ENCODE assay signal across 8 cellular contexts in the genomic region with DNA sequence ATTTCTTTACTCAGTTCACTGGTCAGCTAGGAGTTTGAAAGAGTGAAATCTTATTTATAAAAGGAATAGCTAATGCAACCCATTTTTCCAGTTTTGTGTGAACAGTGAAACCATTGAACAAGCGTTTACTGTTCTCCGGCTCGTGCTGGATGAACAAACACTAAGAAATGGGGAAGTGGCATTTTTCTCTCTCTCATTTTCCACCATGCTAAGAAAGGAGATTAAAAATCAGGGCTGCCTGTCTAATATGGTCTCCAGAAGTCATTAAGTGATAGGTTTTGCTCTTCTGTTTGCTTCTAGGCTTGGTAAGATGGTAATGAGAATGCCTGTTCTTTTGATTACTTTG. TPM values are rescaled to one million over a fixed set of nuclear protein-coding genes. Genes with fewer than 3 reads are reported as not detected.
DNase-seq lines count a peak whose midpoint lies in the region; ATAC-seq and TF ChIP-seq lines count a peak whose summit lies in the region.

No MANE protein-coding gene starts in this region.

- POLR2A ChIA-PET in CD8-positive, alpha-beta memory T cell (lab: Charles Lee) = no interaction called here

- H3K18ac ChIP-seq in mesenchymal stem cell (ENCODE audit: low read depth in 1 of 2, low read length in 2 of 2) = peak overlapping the region in 1 of 2 experiments; percentile 93

- H3K9me3 Mint-ChIP-seq in CD8-positive, alpha-beta memory T cell = peaks cover 0 to 2% (median 0%) of the 10 kb centered on the region in 5 donors

- peak overlapping the region; percentile 76 for H3K4me3 ChIP-seq in CD8-positive, alpha-beta memory T cell (ENCODE audit: low read length)
- H3K4me3 ChIP-seq in HUES64 (ENCODE audit: low read length) (peak overlapping the region; percentile 88), astrocyte of the spinal cord (ENCODE audit: low read depth, low read length) (peak overlapping the region; percentile 97), mesenchymal stem cell (ENCODE audit: insufficient read depth in 1 of 2, low read depth in 1 of 2, low read length in 2 of 2) (peak overlapping the region in 1 of 2 experiments; percentile 99)

- no peak overlapping the region for H2BK120ac ChIP-seq in mesenchymal stem cell (ENCODE audit: low read depth, low read length)

- H2BK5ac ChIP-seq in mesenchymal stem cell (ENCODE audit: low read depth, low read length, poor library complexity, severe bottlenecking) = no peak overlapping the region

- peak overlapping the region; percentile 65 for H2AK5ac ChIP-seq in mesenchymal stem cell (ENCODE audit: low read length, severe bottlenecking)

- peak overlapping the region; percentile 80 for H3K4me2 ChIP-seq in mesenchymal stem cell (ENCODE audit: low read length, poor library complexity, severe bottlenecking)

- peaks cover 10 to 16% (median 14%) of the 10 kb centered on the region in 3 donors for H3K4me1 Mint-ChIP-seq in CD8-positive, alpha-beta memory T cell

- H3K36me3 Mint-ChIP-seq in CD8-positive, alpha-beta memory T cell = peaks cover 0 to 12% (median 0%) of the 10 kb centered on the region in 3 donors

- ATAC-seq in GM21423 (IDR thresholded peaks at IDR 0.05; ENCODE audit: unreplicated experiment) = peak; percentile 26

- peak overlapping the region; percentile 86 for H3K9ac ChIP-seq in HUES64 (ENCODE audit: low read depth, low read length)
- peak overlapping the region; percentile 97 for H3K9ac ChIP-seq in mesenchymal stem cell (ENCODE audit: low read length)

- H4K8ac ChIP-seq in mesenchymal stem cell (ENCODE audit: low read length) = peak overlapping the region; percentile 98

- no peak overlapping the region for H2BK12ac ChIP-seq in mesenchymal stem cell (ENCODE audit: low read length in 2 of 2)

- peak overlapping the region; percentile 87 to 94 (median 89) for H3K4me3 Mint-ChIP-seq in CD8-positive, alpha-beta memory T cell

- peaks cover 7% of the 10 kb centered on the region for H3K79me1 ChIP-seq in mesenchymal stem cell (replicated peaks; ENCODE audit: low read length, poor library complexity, severe bottlenecking)

- H2BK15ac ChIP-seq in mesenchymal stem cell (ENCODE audit: low read depth, poor library complexity, severe bottlenecking) = no peak overlapping the region

- no peak overlapping the region for H3K14ac ChIP-seq in mesenchymal stem cell (ENCODE audit: low read length in 2 of 2)

- no peak overlapping the region for H4K91ac ChIP-seq in mesenchymal stem cell (ENCODE audit: low read length)

- in situ Hi-C loops in astrocyte of the spinal cord (cut with HindIII; ENCODE audit: low sequenced_read_pairs) = no loop called here

- peak overlapping the region; percentile 92 for H3K27ac ChIP-seq in CD8-positive, alpha-beta memory T cell (ENCODE audit: low read depth, low read length)
- H3K27ac ChIP-seq in HUES64 (ENCODE audit: low read depth, low read length) (no peak overlapping the region; the same call in 1 of the 2 replicates), mesenchymal stem cell (ENCODE audit: low read length, poor library complexity, severe bottlenecking) (peak overlapping the region; percentile 31)

- no peak overlapping the region for H3K4ac ChIP-seq in mesenchymal stem cell (ENCODE audit: low read depth in 1 of 2, low read length in 2 of 2)

- H3K27me3 ChIP-seq in CD8-positive, alpha-beta memory T cell (ENCODE audit: insufficient read depth, low read length, poor library complexity, severe bottlenecking) = no peaks in the 10 kb centered on the region
- H3K27me3 ChIP-seq in HUES64 (ENCODE audit: insufficient read depth, low read length) (no peaks in the 10 kb centered on the region), mesenchymal stem cell (ENCODE audit: control insufficient read depth in 1 of 2, insufficient read depth in 1 of 2, low read length in 2 of 2) (peaks cover 0 to 4% of the 10 kb centered on the region in 2 experiments)

- no peak overlapping the region for H3K23ac ChIP-seq in mesenchymal stem cell (ENCODE audit: low read length in 2 of 2)

- peak overlapping the region; percentile 10 to 93 (median 70) for H3K27ac Mint-ChIP-seq in CD8-positive, alpha-beta memory T cell

- no peaks in the 10 kb centered on the region for H3K9me3 ChIP-seq in CD8-positive, alpha-beta memory T cell (ENCODE audit: low read length)
- H3K9me3 ChIP-seq in HUES64 (ENCODE audit: insufficient read depth, low read depth, low read length) (no peaks in the 10 kb centered on the region), mesenchymal stem cell (ENCODE audit: control insufficient read depth, low read length) (no peaks in the 10 kb centered on the region)

- WGBS in HUES64 = 79% methylated on average over 3 of the region's 3 CpGs
- 60% methylated on average over 3 of the region's 3 CpGs for WGBS in mesenchymal stem cell

- CTCF ChIA-PET in CD8-positive, alpha-beta memory T cell (lab: Charles Lee) = interaction anchor here (0.7 to 1.3 kb wide), 4 partner anchors 36 to 62 kb away, joined by 3 to 4 read pairs (median 3); no protein-coding TSS in a partner anchor

- no peak for TF ChIP-seq CTCF in astrocyte of the spinal cord (IDR thresholded peaks at IDR 0.05; ENCODE audit: low read depth, low read length)

- H2AFZ ChIP-seq in mesenchymal stem cell (ENCODE audit: low read depth, low read length) = no peak overlapping the region

- H3K4me1 ChIP-seq in CD8-positive, alpha-beta memory T cell (ENCODE audit: insufficient read depth, low read length) = peaks cover 41% of the 10 kb centered on the region
- peaks cover 10% of the 10 kb centered on the region; the same call in 1 of the 2 replicates for H3K4me1 ChIP-seq in HUES64 (ENCODE audit: insufficient read depth, low read length)
- H3K4me1 ChIP-seq in mesenchymal stem cell (ENCODE audit: control insufficient read depth, insufficient read depth, low read depth, low read length) = peaks cover 8% of the 10 kb centered on the region

- H3K36me3 ChIP-seq in CD8-positive, alpha-beta memory T cell (ENCODE audit: insufficient read depth, low read length) = no peaks in the 10 kb centered on the region
- H3K36me3 ChIP-seq in HUES64 (ENCODE audit: insufficient read depth, low read length) = peaks cover 9% of the 10 kb centered on the region
- H3K36me3 ChIP-seq in mesenchymal stem cell (ENCODE audit: control insufficient read depth in 1 of 2, insufficient read depth in 2 of 2, low read depth in 1 of 2, low read length in 2 of 2) = peaks cover 0 to 6% of the 10 kb centered on the region in 2 experiments

- DNase-seq in CD8-positive, alpha-beta memory T cell = no peak
- DNase-seq in astrocyte of the spinal cord (ENCODE audit: low read depth, low spot score) = no peak
- DNase-seq in mesenchymal stem cell = no peak
- DNase-seq in NCI-H1048 (lab: John Stamatoyannopoulos, UW) = no peak
- DNase-seq in HuH-7.5 (ENCODE audit: low spot score) = no peak
- DNase-seq in NK-92 (lab: John Stamatoyannopoulos, UW; ENCODE audit: unreplicated experiment) = no peak

- H3K27me3 Mint-ChIP-seq in CD8-positive, alpha-beta memory T cell = peaks cover 0 to 3% of the 10 kb centered on the region in 2 donors

RNA-seq across cellular contexts. Expression of a gene that starts 0.8 kb away (rescaled TPM):
- total RNA-seq in CD8-positive, alpha-beta memory T cell = 10 to 100 TPM; 54.0 to 60.9 TPM
- 43.3 TPM for polyA plus RNA-seq in CD8-positive, alpha-beta memory T cell
- 40.1 TPM for polyA plus RNA-seq in HUES64 (2013, experiment 1 of 2)
- polyA plus RNA-seq in HUES64 (2013, experiment 2 of 2) = 43.3 TPM
- polyA plus RNA-seq in mesenchymal stem cell (2013, experiment 1 of 2) = 57.5 TPM
- 62.7 TPM for polyA plus RNA-seq in mesenchymal stem cell (2013, experiment 2 of 2)

RNA-seq across cellular contexts. Expression of a gene that starts 34.9 kb away (rescaled TPM):
- total RNA-seq in CD8-positive, alpha-beta memory T cell = under 1 TPM; 0.07 to 0.09 TPM
- not detected for polyA plus RNA-seq in CD8-positive, alpha-beta memory T cell
- polyA plus RNA-seq in HUES64 (2013, experiment 1 of 2) = not detected
- not detected for polyA plus RNA-seq in HUES64 (2013, experiment 2 of 2)
- polyA plus RNA-seq in mesenchymal stem cell (2013, experiment 1 of 2) = not detected
- polyA plus RNA-seq in mesenchymal stem cell (2013, experiment 2 of 2) = not detected

RNA-seq across cellular contexts. Expression of a gene that starts 39.6 kb away (rescaled TPM):
- 10 to 100 TPM; 36.3 to 39.3 TPM for total RNA-seq in CD8-positive, alpha-beta memory T cell
- polyA plus RNA-seq in CD8-positive, alpha-beta memory T cell = 62.1 TPM
- polyA plus RNA-seq in HUES64 (2013, experiment 1 of 2) = 19.6 TPM
- polyA plus RNA-seq in HUES64 (2013, experiment 2 of 2) = 16.2 TPM
- 37.8 TPM for polyA plus RNA-seq in mesenchymal stem cell (2013, experiment 1 of 2)
- 40.1 TPM for polyA plus RNA-seq in mesenchymal stem cell (2013, experiment 2 of 2)
